1 cellular context compared by ENCODE assay signal in the genomic region with DNA sequence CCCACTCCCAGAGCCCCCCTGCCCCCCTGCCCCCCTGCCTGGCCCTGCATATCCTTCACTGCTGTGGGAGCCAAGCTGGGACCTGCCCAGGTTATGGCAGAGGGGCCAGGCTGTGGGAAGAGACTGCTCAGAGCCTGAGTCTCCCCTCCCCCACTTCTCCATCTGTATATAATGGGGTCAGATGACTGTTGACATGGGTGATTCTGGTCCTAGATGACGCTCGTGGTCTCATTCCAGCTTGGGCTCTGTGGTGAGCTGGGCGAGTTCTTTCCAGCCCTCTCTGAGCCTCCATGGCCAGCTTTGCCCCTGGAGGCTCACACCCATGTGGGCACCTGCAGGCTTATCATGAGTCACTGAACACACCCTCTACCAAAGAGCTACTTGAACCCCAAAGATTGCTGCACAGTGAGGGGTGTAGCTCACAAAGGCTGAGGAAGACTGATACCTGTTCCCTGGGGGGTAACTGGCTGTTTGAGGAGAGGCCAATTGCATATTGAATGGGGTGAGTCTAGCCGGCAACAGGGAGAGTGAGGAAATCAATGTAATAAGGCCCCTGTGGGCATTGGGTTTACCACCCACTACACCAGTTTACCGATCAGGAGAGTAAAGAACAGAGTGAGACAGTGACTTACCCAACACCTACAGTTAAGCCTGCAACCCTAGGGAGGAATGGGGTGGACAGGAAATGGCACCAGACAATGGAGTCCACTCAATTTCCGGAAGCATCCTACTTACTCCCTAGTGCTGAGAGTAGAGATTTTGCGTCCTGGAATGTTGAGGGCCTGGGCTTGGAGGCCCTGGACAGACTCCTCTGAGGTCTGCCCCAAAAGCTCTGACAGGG.
TF ChIP-seq lines count a peak whose summit lies in the region.

No MANE protein-coding gene starts in this region.

TF ChIP-seq in HepG2, 621 proteins besides CTCF, POLR2A, EP300 and RAD21 (continued from another document):
- TF ChIP-seq, protein P1, sequence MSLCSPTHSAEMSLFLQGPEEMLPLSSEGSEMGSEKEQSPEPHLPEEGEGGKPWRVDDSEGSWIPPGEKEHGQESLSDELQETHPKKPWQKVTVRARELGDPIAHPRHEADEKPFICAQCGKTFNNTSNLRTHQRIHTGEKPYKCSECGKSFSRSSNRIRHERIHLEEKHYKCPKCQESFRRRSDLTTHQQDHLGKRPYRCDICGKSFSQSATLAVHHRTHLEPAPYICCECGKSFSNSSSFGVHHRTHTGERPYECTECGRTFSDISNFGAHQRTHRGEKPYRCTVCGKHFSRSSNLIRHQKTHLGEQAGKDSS (CRISPR knock-in tag; IDR thresholded peaks at IDR 0.05; ENCODE audit: borderline replicate concordance, low read depth): no peak
- TF ChIP-seq ZBTB1 (CRISPR knock-in tag; IDR thresholded peaks at IDR 0.05; ENCODE audit: borderline replicate concordance) (no peak), ZNF329 (CRISPR knock-in tag; IDR thresholded peaks at IDR 0.05; ENCODE audit: low read depth) (no peak), POGK (CRISPR knock-in tag; conservative IDR thresholded peaks at IDR 0.05) (0 out of 2 replicates have a peak, but pooled peaks have one; percentile 7), KDM2A (CRISPR knock-in tag; IDR thresholded peaks at IDR 0.05; ENCODE audit: borderline replicate concordance, low read depth) (0 out of 2 replicates have a peak, but pooled peaks have one; percentile 14), ZNF296 (CRISPR knock-in tag; conservative IDR thresholded peaks at IDR 0.05) (no peak), KDM5B (CRISPR knock-in tag; IDR thresholded peaks at IDR 0.05; ENCODE audit: borderline replicate concordance) (peak; percentile 15; the same call in 1 of the 2 replicates), ZBTB21 (CRISPR knock-in tag; IDR thresholded peaks at IDR 0.05) (0 out of 2 replicates have a peak, but pooled peaks have one; percentile 20), ZNF138 (CRISPR knock-in tag; IDR thresholded peaks at IDR 0.05; ENCODE audit: low read depth) (0 out of 2 replicates have a peak, but pooled peaks have one; percentile 36), MED1 (CRISPR knock-in tag; IDR thresholded peaks at IDR 0.05) (0 out of 2 replicates have a peak, but pooled peaks have one; percentile 36), ATF1 (CRISPR knock-in tag; IDR thresholded peaks at IDR 0.05) (no peak), ZNF644 (CRISPR knock-in tag; IDR thresholded peaks at IDR 0.05; ENCODE audit: low read depth) (peak; percentile 30; the same call in 1 of the 2 replicates), ZNF281 (CRISPR knock-in tag; IDR thresholded peaks at IDR 0.05; ENCODE audit: borderline replicate concordance) (peak; percentile 85), SNAPC2 (CRISPR knock-in tag; IDR thresholded peaks at IDR 0.05) (0 out of 2 replicates have a peak, but pooled peaks have one; percentile 62), ZNF768 (CRISPR knock-in tag; IDR thresholded peaks at IDR 0.05) (peak; percentile 53; the same call in 1 of the 2 replicates), GFI1 (CRISPR knock-in tag; IDR thresholded peaks at IDR 0.05; ENCODE audit: borderline replicate concordance) (0 out of 2 replicates have a peak, but pooled peaks have one; percentile 49), BRCA1 (CRISPR knock-in tag; IDR thresholded peaks at IDR 0.05) (0 out of 2 replicates have a peak, but pooled peaks have one; percentile 42), ZIK1 (CRISPR knock-in tag; IDR thresholded peaks at IDR 0.05; ENCODE audit: borderline replicate concordance, low read depth) (no peak), ZGPAT (CRISPR knock-in tag; IDR thresholded peaks at IDR 0.05) (peak; percentile 37; the same call in 1 of the 2 replicates), ZNF335 (CRISPR knock-in tag; IDR thresholded peaks at IDR 0.05) (peak; percentile 31; the same call in 1 of the 2 replicates)
- TF ChIP-seq, protein P2, sequence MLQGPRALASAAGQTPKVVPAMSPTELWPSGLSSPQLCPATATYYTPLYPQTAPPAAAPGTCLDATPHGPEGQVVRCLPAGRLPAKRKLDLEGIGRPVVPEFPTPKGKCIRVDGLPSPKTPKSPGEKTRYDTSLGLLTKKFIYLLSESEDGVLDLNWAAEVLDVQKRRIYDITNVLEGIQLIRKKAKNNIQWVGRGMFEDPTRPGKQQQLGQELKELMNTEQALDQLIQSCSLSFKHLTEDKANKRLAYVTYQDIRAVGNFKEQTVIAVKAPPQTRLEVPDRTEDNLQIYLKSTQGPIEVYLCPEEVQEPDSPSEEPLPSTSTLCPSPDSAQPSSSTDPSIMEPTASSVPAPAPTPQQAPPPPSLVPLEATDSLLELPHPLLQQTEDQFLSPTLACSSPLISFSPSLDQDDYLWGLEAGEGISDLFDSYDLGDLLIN (CRISPR knock-in tag; IDR thresholded peaks at IDR 0.05; ENCODE audit: borderline replicate concordance): no peak
- TF ChIP-seq, protein P3, sequence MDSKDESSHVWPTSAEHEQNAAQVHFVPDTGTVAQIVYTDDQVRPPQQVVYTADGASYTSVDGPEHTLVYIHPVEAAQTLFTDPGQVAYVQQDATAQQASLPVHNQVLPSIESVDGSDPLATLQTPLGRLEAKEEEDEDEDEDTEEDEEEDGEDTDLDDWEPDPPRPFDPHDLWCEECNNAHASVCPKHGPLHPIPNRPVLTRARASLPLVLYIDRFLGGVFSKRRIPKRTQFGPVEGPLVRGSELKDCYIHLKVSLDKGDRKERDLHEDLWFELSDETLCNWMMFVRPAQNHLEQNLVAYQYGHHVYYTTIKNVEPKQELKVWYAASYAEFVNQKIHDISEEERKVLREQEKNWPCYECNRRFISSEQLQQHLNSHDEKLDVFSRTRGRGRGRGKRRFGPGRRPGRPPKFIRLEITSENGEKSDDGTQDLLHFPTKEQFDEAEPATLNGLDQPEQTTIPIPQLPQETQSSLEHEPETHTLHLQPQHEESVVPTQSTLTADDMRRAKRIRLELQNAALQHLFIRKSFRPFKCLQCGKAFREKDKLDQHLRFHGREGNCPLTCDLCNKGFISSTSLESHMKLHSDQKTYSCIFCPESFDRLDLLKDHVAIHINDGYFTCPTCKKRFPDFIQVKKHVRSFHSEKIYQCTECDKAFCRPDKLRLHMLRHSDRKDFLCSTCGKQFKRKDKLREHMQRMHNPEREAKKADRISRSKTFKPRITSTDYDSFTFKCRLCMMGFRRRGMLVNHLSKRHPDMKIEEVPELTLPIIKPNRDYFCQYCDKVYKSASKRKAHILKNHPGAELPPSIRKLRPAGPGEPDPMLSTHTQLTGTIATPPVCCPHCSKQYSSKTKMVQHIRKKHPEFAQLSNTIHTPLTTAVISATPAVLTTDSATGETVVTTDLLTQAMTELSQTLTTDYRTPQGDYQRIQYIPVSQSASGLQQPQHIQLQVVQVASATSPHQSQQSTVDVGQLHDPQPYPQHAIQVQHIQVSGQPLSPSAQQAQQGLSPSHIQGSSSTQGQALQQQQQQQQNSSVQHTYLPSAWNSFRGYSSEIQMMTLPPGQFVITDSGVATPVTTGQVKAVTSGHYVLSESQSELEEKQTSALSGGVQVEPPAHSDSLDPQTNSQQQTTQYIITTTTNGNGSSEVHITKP (CRISPR knock-in tag; IDR thresholded peaks at IDR 0.05; ENCODE audit: low read depth): peak; percentile 6; the same call in 1 of the 2 replicates
